8 cellular contexts compared by ENCODE assay signal in the genomic region with DNA sequence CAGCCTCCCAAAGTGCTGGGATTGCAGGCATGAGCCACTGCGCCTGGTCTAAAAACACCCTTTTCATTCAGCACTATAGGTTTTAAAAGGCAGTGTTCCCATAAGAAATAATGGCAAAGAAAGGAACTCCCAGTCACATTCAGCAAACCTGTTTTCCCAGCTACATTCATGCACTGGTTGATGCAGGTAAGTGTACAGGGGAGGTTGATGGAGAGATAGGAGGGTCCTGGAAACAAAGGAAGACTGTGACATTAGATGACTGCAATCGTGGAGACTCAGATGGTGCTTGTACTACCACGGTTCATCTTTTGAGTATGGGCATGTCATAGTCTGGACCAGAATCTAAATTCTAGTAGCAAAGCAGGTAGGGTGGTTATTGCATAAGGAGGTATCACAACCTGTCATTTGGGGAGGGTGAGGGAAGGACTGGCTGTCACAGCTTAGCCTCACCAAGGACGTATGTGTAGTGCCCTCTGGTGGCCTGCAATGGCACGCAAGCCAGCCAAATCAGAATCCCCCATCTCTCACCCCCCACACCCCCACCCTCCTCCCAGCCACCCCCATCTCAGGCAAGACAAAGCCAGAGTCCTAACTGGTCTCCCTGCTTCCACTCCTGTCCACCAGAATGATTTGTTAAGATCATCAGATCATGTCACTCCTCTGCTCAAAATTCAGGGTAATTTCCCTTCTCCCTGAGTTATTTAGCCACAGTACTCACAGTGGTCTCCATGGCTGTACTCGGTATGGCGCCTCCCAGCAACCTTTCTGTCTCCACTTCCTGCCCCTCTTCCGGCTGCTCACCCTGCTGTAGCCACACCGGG. TPM values are rescaled to one million over a fixed set of nuclear protein-coding genes. Genes with fewer than 3 reads are reported as not detected.
A peak's percentile ranks its signal among the peaks of the same experiment; 100 is the strongest.
DNase-seq lines count a peak whose midpoint lies in the region; ATAC-seq lines count a peak whose summit lies in the region.

No MANE protein-coding gene starts in this region.

- no peak overlapping the region for H3K18ac ChIP-seq in mesendoderm (ENCODE audit: low read length)

- H3K27ac ChIP-seq in mesendoderm (ENCODE audit: low read depth, low read length) = no peak overlapping the region

- ATAC-seq in GM21529 (IDR thresholded peaks at IDR 0.05; ENCODE audit: unreplicated experiment) = peak; percentile 65
- ATAC-seq in HG02870 (IDR thresholded peaks at IDR 0.05; ENCODE audit: unreplicated experiment) = no peak

- no peak overlapping the region for H2BK15ac ChIP-seq in mesendoderm (replicated peaks; ENCODE audit: low read depth)

- H2AK5ac ChIP-seq in mesendoderm (ENCODE audit: low read length) = no peak overlapping the region

- no CpG with 5 or more reads among the region's 9 CpGs for WGBS in mesendoderm (ENCODE audit: extremely low coverage, insufficient coverage, low lambda C conversion rate)

- no peak overlapping the region for H3K4me3 ChIP-seq in mesendoderm (ENCODE audit: low read length)

- H3K9ac ChIP-seq in mesendoderm (ENCODE audit: low read length) = peak overlapping the region; percentile 0

- H3K23ac ChIP-seq in mesendoderm (ENCODE audit: low read length) = no peak overlapping the region

- H4K8ac ChIP-seq in mesendoderm (ENCODE audit: low read depth, low read length) = no peak overlapping the region

- H3K4me2 ChIP-seq in mesendoderm (ENCODE audit: low read length) = no peak overlapping the region

- peak overlapping the region; percentile 17 for H4K5ac ChIP-seq in mesendoderm (ENCODE audit: low read length)

- H3K56ac ChIP-seq in mesendoderm (ENCODE audit: low read length) = peak overlapping the region; percentile 17

- no peak overlapping the region for H2BK5ac ChIP-seq in mesendoderm (ENCODE audit: low read length)

- no peaks in the 10 kb centered on the region for H3K79me1 ChIP-seq in mesendoderm (ENCODE audit: low read length)

- no peak overlapping the region for H2BK120ac ChIP-seq in mesendoderm (ENCODE audit: low read depth, low read length)

- DNase-seq in COR-L47 (lab: John Stamatoyannopoulos, UW) (peak; percentile 80), NCI-H2196 treated with DMSO at 0.1 percent for 48 hours (lab: John Stamatoyannopoulos, UW; ENCODE audit: unreplicated experiment) (peak; percentile 6), dermis microvascular lymphatic vessel endothelial cell (ENCODE audit: low read depth in 2 of 2) (peak; percentile 30 to 50), mesendoderm (peak; percentile 83)
- peak; percentile 65 for DNase-seq in activated CD4-positive, alpha-beta T cell treated with anti-CD3 and anti-CD28 coated beads, Interleukin-2, amount 50 U/mL, for 1 hour
- peak; percentile 48 to 59 for DNase-seq in stimulated activated CD8-positive, alpha-beta memory T cell treated with anti-CD3 and anti-CD28 coated beads, Interleukin-7, amount 100 ng/mL, for 1 hour (ENCODE audit: low read depth in 2 of 2)

- no peak overlapping the region for H3K4ac ChIP-seq in mesendoderm (ENCODE audit: low read depth, low read length)

- no peaks in the 10 kb centered on the region for H3K36me3 ChIP-seq in mesendoderm (ENCODE audit: control insufficient read depth, insufficient read depth, low read length)

- H3K27me3 ChIP-seq in mesendoderm (ENCODE audit: insufficient read depth, low read length, poor library complexity) = no peaks in the 10 kb centered on the region

- peaks cover 2% of the 10 kb centered on the region for H3K4me1 ChIP-seq in mesendoderm (ENCODE audit: control insufficient read depth, low read depth, low read length)

- no peaks in the 10 kb centered on the region for H3K79me2 ChIP-seq in mesendoderm (ENCODE audit: control insufficient read depth, insufficient read depth, low read length)

RNA-seq across cellular contexts. Expression of gene UBL7, which starts 28.8 kb away (rescaled TPM):
- total RNA-seq in dermis microvascular lymphatic vessel endothelial cell = 21.8 and 30.1 TPM in 2 replicates
- polyA plus RNA-seq in mesendoderm (2013, experiment 1 of 2) = 38.7 TPM
- 39.7 TPM for polyA plus RNA-seq in mesendoderm (2013, experiment 2 of 2)

RNA-seq across cellular contexts. Expression of gene ARID3B, which starts 51.3 kb away (rescaled TPM):
- total RNA-seq in dermis microvascular lymphatic vessel endothelial cell = 1.8 and 3.2 TPM in 2 replicates
- 99.9 TPM for polyA plus RNA-seq in mesendoderm (2013, experiment 1 of 2)
- 98.8 TPM for polyA plus RNA-seq in mesendoderm (2013, experiment 2 of 2)

RNA-seq across cellular contexts. Expression of gene SEMA7A, which starts 56.0 kb away (rescaled TPM):
- 0.51 and 0.89 TPM in 2 replicates for total RNA-seq in dermis microvascular lymphatic vessel endothelial cell
- 9.6 TPM for polyA plus RNA-seq in mesendoderm (2013, experiment 1 of 2)
- 10.6 TPM for polyA plus RNA-seq in mesendoderm (2013, experiment 2 of 2)

Comparison
In these comparisons a context has a peak if more than half of its experiments do, and no peak if none do; other contexts are left out.
1. DNase-seq: peak in every context shown above with its lines; median percentile 83 in mesendoderm; 80 in COR-L47; 65 in activated CD4-positive, alpha-beta T cell treated with anti-CD3 and anti-CD28 coated beads, Interleukin-2, amount 50 U/mL, for 1 hour; 54 in stimulated activated CD8-positive, alpha-beta memory T cell treated with anti-CD3 and anti-CD28 coated beads, Interleukin-7, amount 100 ng/mL, for 1 hour; 40 in dermis microvascular lymphatic vessel endothelial cell; 6 in NCI-H2196 treated with DMSO at 0.1 percent for 48 hours.